Comparison of ENCODE assay signal across 8 cellular contexts in the genomic region with DNA sequence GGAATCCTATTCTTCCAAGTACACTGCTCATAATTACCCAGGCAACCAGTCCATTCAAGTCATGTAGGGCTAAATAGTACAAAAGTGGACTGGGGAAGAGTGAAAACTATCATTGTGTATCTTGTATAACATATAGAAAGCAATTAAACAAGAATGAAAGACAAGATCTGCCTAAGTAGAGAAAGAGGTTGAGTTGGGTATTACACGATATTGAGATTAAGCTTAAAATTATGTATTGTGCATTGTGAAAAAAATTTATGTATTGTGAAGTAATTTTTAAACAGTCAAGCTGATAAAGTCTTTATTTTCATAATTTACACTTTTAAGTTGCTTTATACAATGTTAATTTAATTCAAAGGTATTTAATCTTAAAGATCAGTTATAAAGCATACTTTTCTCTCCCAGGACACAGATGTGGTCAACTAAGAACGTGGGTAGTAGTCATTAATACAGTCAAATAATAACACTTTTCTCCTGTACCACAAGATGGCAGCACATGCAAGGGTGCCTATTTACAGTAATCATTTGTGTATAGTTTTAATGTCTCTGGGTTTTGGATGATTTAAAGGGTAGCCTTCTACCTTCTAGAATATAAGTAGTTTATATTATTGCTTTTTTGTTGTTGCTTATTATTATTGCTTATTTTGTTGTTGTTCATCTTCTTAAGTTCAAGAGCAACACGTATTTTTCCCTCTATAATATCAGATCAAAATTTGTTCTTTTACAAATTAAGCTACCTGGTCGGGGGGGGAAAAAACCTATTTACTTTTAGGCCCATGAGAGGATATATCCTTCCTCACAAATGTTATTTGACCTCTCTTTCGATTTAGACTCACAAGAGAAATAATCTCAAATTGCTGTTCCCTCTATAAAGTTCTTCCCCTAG. TPM values are rescaled to one million over a fixed set of nuclear protein-coding genes. Genes with fewer than 3 reads are reported as not detected.
DNase-seq lines count a peak whose midpoint lies in the region; ATAC-seq and TF ChIP-seq lines count a peak whose summit lies in the region.

No MANE protein-coding gene starts in this region.

- no peak overlapping the region for H3K9ac ChIP-seq in neural progenitor cell

- H3K27me3 ChIP-seq in CD8-positive, alpha-beta memory T cell (ENCODE audit: insufficient read depth, low read length, poor library complexity, severe bottlenecking): no peaks in the 10 kb centered on the region
- no peaks in the 10 kb centered on the region for H3K27me3 ChIP-seq in neural progenitor cell

- no peaks in the 10 kb centered on the region for H4K20me1 ChIP-seq in neural progenitor cell (ENCODE audit: low read depth)

- POLR2A ChIA-PET in CD8-positive, alpha-beta memory T cell (lab: Charles Lee): no interaction called here

- H3K4me1 ChIP-seq in CD8-positive, alpha-beta memory T cell (ENCODE audit: insufficient read depth, low read length): no peaks in the 10 kb centered on the region
- peaks cover 7% of the 10 kb centered on the region for H3K4me1 ChIP-seq in neural progenitor cell

- ATAC-seq in GM18520 (IDR thresholded peaks at IDR 0.05; ENCODE audit: unreplicated experiment) (peak; percentile 87), HG02943 (IDR thresholded peaks at IDR 0.05; ENCODE audit: low read depth, unreplicated experiment) (peak; percentile 79)

- no peaks in the 10 kb centered on the region for H3K36me3 ChIP-seq in CD8-positive, alpha-beta memory T cell (ENCODE audit: insufficient read depth, low read length)
- H3K36me3 ChIP-seq in neural progenitor cell: no peaks in the 10 kb centered on the region

- H3K4me1 Mint-ChIP-seq in CD8-positive, alpha-beta memory T cell: no peaks in the 10 kb centered on the region
- H3K4me1 Mint-ChIP-seq in neural progenitor cell: peaks cover 8% of the 10 kb centered on the region

- peak in 3 of 5 donors; percentile 4 to 25 (median 17) for DNase-seq in CD8-positive, alpha-beta memory T cell
- DNase-seq in NCI-H2029 (lab: John Stamatoyannopoulos, UW) (peak; percentile 7), fibroblast of peridontal ligament (ENCODE audit: extremely low read depth) (peak; percentile 71), neural progenitor cell (ENCODE audit: low spot score) (peak; percentile 49), 8988T (no peak)
- peak; percentile 14 to 29 for DNase-seq in activated CD4-positive, alpha-beta T cell treated with anti-CD3 and anti-CD28 coated beads for 4 hours

- H2AFZ ChIP-seq in neural progenitor cell (replicated peaks): no peak overlapping the region

- H3F3A ChIP-seq in neural progenitor cell (ENCODE audit: low read depth): no peaks in the 10 kb centered on the region

- H3K4me3 Mint-ChIP-seq in CD8-positive, alpha-beta memory T cell: no peak overlapping the region
- no peak overlapping the region for H3K4me3 Mint-ChIP-seq in neural progenitor cell

- no peaks in the 10 kb centered on the region for H3K9me3 Mint-ChIP-seq in CD8-positive, alpha-beta memory T cell
- no peaks in the 10 kb centered on the region for H3K9me3 Mint-ChIP-seq in neural progenitor cell

- no peak overlapping the region for H3K4me3 ChIP-seq in CD8-positive, alpha-beta memory T cell (ENCODE audit: low read length)
- no peak overlapping the region for H3K4me3 ChIP-seq in neural progenitor cell

- CTCF ChIA-PET in CD8-positive, alpha-beta memory T cell (lab: Charles Lee): interaction anchor here (0.7 to 1.6 kb wide), 3 partner anchors 13 to 230 kb away, joined by 3 to 4 read pairs (median 3); no protein-coding TSS in a partner anchor

- H3K4me2 ChIP-seq in neural progenitor cell: peak overlapping the region; percentile 12

- peaks cover 2 to 3% of the 10 kb centered on the region in 2 donors for H3K27me3 Mint-ChIP-seq in CD8-positive, alpha-beta memory T cell
- no peaks in the 10 kb centered on the region for H3K27me3 Mint-ChIP-seq in neural progenitor cell (ENCODE audit: insufficient read depth, low read depth)

- H3K79me2 ChIP-seq in neural progenitor cell (ENCODE audit: low read depth): no peaks in the 10 kb centered on the region

- no peak overlapping the region for H3K27ac Mint-ChIP-seq in CD8-positive, alpha-beta memory T cell
- no peak overlapping the region for H3K27ac Mint-ChIP-seq in neural progenitor cell

- TF ChIP-seq CTCF in neural progenitor cell (IDR thresholded peaks at IDR 0.05): peak; percentile 88

- H3K9me3 ChIP-seq in CD8-positive, alpha-beta memory T cell (ENCODE audit: low read length): no peaks in the 10 kb centered on the region
- no peaks in the 10 kb centered on the region for H3K9me3 ChIP-seq in neural progenitor cell (ENCODE audit: low read depth)

- no peaks in the 10 kb centered on the region for H3K36me3 Mint-ChIP-seq in CD8-positive, alpha-beta memory T cell
- H3K36me3 Mint-ChIP-seq in neural progenitor cell: no peaks in the 10 kb centered on the region

- H3K27ac ChIP-seq in CD8-positive, alpha-beta memory T cell (ENCODE audit: low read depth, low read length): no peak overlapping the region
- H3K27ac ChIP-seq in neural progenitor cell: no peak overlapping the region

RNA-seq across cellular contexts. Expression of a gene that starts 59.8 kb away (rescaled TPM):
- not detected for total RNA-seq in CD8-positive, alpha-beta memory T cell
- polyA plus RNA-seq in CD8-positive, alpha-beta memory T cell: not detected
- 1.9 and 7.4 TPM in 2 replicates for total RNA-seq in neural progenitor cell (ENCODE audit: low replicate concordance)
